Comparison of ENCODE assay signal across 20 cellular contexts in the genomic region with DNA sequence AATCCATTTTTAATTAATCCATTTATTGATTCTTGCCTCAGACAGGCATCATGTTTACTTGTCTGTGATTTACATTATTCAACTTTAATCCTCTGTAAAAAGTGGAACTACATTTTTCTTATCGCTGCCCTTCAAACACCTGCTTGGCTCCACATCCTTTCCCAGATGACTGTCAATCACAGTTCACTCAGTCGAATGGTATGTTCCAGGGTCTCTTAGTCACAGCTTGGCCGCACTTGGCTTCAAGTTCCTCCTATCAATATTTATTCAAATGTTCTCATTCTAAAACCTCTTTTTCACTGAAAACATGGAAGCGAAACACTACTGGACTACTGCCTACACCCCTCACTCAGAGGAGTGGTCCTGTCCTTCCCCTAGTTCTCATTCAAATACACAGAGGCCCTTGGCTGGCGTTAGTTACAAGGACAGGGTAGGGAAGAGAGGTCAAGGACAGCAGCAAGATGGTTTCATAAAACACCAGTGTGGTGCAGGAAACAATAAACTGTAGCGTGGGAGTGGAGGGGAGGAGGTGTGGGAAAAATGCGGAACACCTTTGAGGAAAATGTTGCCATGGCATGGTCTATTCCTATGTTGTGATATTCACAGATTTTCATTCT.
DNase-seq lines count a peak whose midpoint lies in the region; ATAC-seq and TF ChIP-seq lines count a peak whose summit lies in the region.
"Had no signal": no experiment of that assay in that cellular context is flagged by ENCODE, and none has a peak within 500 bp of the region (broad histone marks: within the 10 kb centered on the region; RNA-seq: fewer than 3 reads in every experiment).

No MANE protein-coding gene starts in this region.

- peaks cover 35% of the 10 kb centered on the region for H3K4me1 ChIP-seq in DOHH2 (ENCODE audit: control insufficient read depth, low read length)
- H3K4me1 ChIP-seq in PC-3 (ENCODE audit: insufficient read depth, low read length), result peaks cover 5% of the 10 kb centered on the region; the same call in 1 of the 2 replicates
- no peaks in the 10 kb centered on the region for H3K4me1 ChIP-seq in endodermal cell (ENCODE audit: control insufficient read depth, insufficient read depth, low read length)
- H3K4me1 ChIP-seq: psoas muscle, SJCRH30 had no signal

- H3F3A ChIP-seq in DOHH2 (ENCODE audit: control insufficient read depth, insufficient read depth) (peaks cover 10% of the 10 kb centered on the region), PC-3 (ENCODE audit: low read length, unreplicated experiment) (no peaks in the 10 kb centered on the region)

- H3K4me3 ChIP-seq in DOHH2 (ENCODE audit: low read length) (no peak overlapping the region), PC-3 (ENCODE audit: low read length) (no peak overlapping the region), epithelial cell of esophagus (ENCODE audit: low read length) (no peak overlapping the region), endodermal cell (ENCODE audit: low read length) (no peak overlapping the region)
- H3K4me3 ChIP-seq: dorsolateral prefrontal cortex, psoas muscle, SJCRH30 had no signal

- no peak for TF ChIP-seq CTCF in DOHH2 (IDR thresholded peaks at IDR 0.05; ENCODE audit: low read depth, low read length, poor library complexity, severe bottlenecking)
- no peak for TF ChIP-seq CTCF in PC-3 (conservative IDR thresholded peaks at IDR 0.05; ENCODE audit: low read depth, low read length)
- TF ChIP-seq CTCF in epithelial cell of esophagus (IDR thresholded peaks at IDR 0.05; ENCODE audit: insufficient read depth, low read depth, low read length, missing control alignments), result no peak
- no peak for TF ChIP-seq CTCF in nephron progenitor cell (IDR thresholded peaks at IDR 0.05)
- TF ChIP-seq CTCF in endodermal cell (conservative IDR thresholded peaks at IDR 0.05), result no peak

- H3K27ac ChIP-seq in DOHH2 (ENCODE audit: low read depth, low read length), result no peak overlapping the region
- no peak overlapping the region for H3K27ac ChIP-seq in PC-3 (ENCODE audit: low read length)
- no peak overlapping the region for H3K27ac ChIP-seq in endodermal cell (ENCODE audit: low read depth, low read length)
- H3K27ac ChIP-seq: dorsolateral prefrontal cortex, psoas muscle, SJCRH30 had no signal

- CTCF ChIA-PET in PC-3 (lab: Charles Lee), result interaction anchor here (0.6 kb wide), 1 partner anchor 230 kb away, joined by 3 read pairs; no protein-coding TSS in a partner anchor

- H3K27ac Mint-ChIP-seq in nephron progenitor cell, result peak overlapping the region; percentile 58
- H3K27ac Mint-ChIP-seq in endodermal cell, result no peak overlapping the region
- H3K27ac Mint-ChIP-seq: activated naive CD4-positive, alpha-beta T cell treated with anti-CD3 and anti-CD28 coated beads, Interleukin-2, amount 10 ng/mL, durations not matched to agents 7 days and 5 days; stimulated activated naive CD8-positive, alpha-beta T cell treated with anti-CD3 and anti-CD28 coated beads, Interleukin-15, amount 100 ng/mL, for 72 hours had no signal

- no TSS peak for BruUV-seq in PC-3 (replicated peaks; lab: Mats Ljungman, UMichigan)

- H3K79me2 ChIP-seq in DOHH2 (ENCODE audit: control insufficient read depth, low read length) (peaks cover 38% of the 10 kb centered on the region), PC-3 (ENCODE audit: low read length) (no peaks in the 10 kb centered on the region)

- peaks cover 4% of the 10 kb centered on the region; the same call in 1 of the 2 replicates for H4K20me1 ChIP-seq in DOHH2 (ENCODE audit: control insufficient read depth, insufficient read depth, low read depth, low read length)
- no peaks in the 10 kb centered on the region for H4K20me1 ChIP-seq in PC-3 (ENCODE audit: low read length)

- H3K36me3 ChIP-seq in DOHH2 (ENCODE audit: control insufficient read depth, low read length) (peaks cover 73% of the 10 kb centered on the region), PC-3 (ENCODE audit: low read depth, low read length) (no peaks in the 10 kb centered on the region; the same call in 1 of the 2 replicates), endodermal cell (ENCODE audit: control insufficient read depth, insufficient read depth, low read length) (peaks cover 14% of the 10 kb centered on the region)
- H3K36me3 ChIP-seq: SJCRH30 had no signal

- intact Hi-C loops in PC-3 (cut with micrococcal nuclease) (no loop called here), left cardiac atrium (cut with DNase I) (no loop called here)

- H3K4me3 Mint-ChIP-seq in nephron progenitor cell (no peak overlapping the region), endodermal cell (no peak overlapping the region)
- H3K4me3 Mint-ChIP-seq: activated naive CD4-positive, alpha-beta T cell treated with anti-CD3 and anti-CD28 coated beads, Interleukin-2, amount 10 ng/mL, durations not matched to agents 7 days and 5 days; naive thymus-derived CD4-positive, alpha-beta T cell; stimulated activated naive CD8-positive, alpha-beta T cell treated with anti-CD3 and anti-CD28 coated beads, Interleukin-15, amount 100 ng/mL, for 72 hours had no signal

- H3K4me2 ChIP-seq in DOHH2 (ENCODE audit: low read length), result peak overlapping the region; percentile 38
- H3K4me2 ChIP-seq in PC-3 (ENCODE audit: low read length), result no peak overlapping the region

- no peaks in the 10 kb centered on the region for H3K27me3 ChIP-seq in DOHH2 (ENCODE audit: control insufficient read depth, low read length)
- H3K27me3 ChIP-seq in PC-3 (ENCODE audit: low read length), result no peaks in the 10 kb centered on the region
- no peaks in the 10 kb centered on the region for H3K27me3 ChIP-seq in endodermal cell (ENCODE audit: control insufficient read depth, insufficient read depth, low read length, poor library complexity, severe bottlenecking)
- H3K27me3 ChIP-seq: dorsolateral prefrontal cortex, SJCRH30 had no signal

- POLR2A ChIA-PET in PC-3 (lab: Charles Lee; ENCODE audit: unreplicated experiment), result no interaction called here

- H3K9me2 ChIP-seq in DOHH2 (replicated peaks; ENCODE audit: control insufficient read depth, low read length) (no peaks in the 10 kb centered on the region), PC-3 (replicated peaks; ENCODE audit: low read length) (no peaks in the 10 kb centered on the region)

- H2AFZ ChIP-seq in PC-3 (ENCODE audit: low read length), result no peak overlapping the region

- H3K27me3 Mint-ChIP-seq in nephron progenitor cell (ENCODE audit: low read depth, poor library complexity) (no peaks in the 10 kb centered on the region), endodermal cell (ENCODE audit: insufficient read depth) (no peaks in the 10 kb centered on the region)
- H3K27me3 Mint-ChIP-seq: activated naive CD4-positive, alpha-beta T cell treated with anti-CD3 and anti-CD28 coated beads, Interleukin-2, amount 10 ng/mL, durations not matched to agents 7 days and 5 days; stimulated activated naive CD8-positive, alpha-beta T cell treated with anti-CD3 and anti-CD28 coated beads, Interleukin-15, amount 100 ng/mL, for 72 hours had no signal

- H3K9me3 ChIP-seq in DOHH2 (ENCODE audit: control insufficient read depth, insufficient read depth, low read length) (no peaks in the 10 kb centered on the region), PC-3 (ENCODE audit: low read length) (no peaks in the 10 kb centered on the region), endodermal cell (ENCODE audit: control insufficient read depth, low read length) (no peaks in the 10 kb centered on the region)
- H3K9me3 ChIP-seq: psoas muscle, SJCRH30 had no signal

- peaks cover 19% of the 10 kb centered on the region for H3K4me1 Mint-ChIP-seq in nephron progenitor cell
- H3K4me1 Mint-ChIP-seq in endodermal cell, result peaks cover under 1% of the 10 kb centered on the region
- H3K4me1 Mint-ChIP-seq: activated naive CD4-positive, alpha-beta T cell treated with anti-CD3 and anti-CD28 coated beads, Interleukin-2, amount 10 ng/mL, durations not matched to agents 7 days and 5 days; stimulated activated naive CD8-positive, alpha-beta T cell treated with anti-CD3 and anti-CD28 coated beads, Interleukin-15, amount 100 ng/mL, for 72 hours had no signal

- 93 to 97% methylated on average over 4 to 7 of the region's 7 CpGs for WGBS in endodermal cell (ENCODE audit: insufficient coverage in 1 of 2, insufficient read length in 1 of 2), 2 experiments

- no peak overlapping the region for H3K9ac ChIP-seq in PC-3 (ENCODE audit: low read length)
- H3K9ac ChIP-seq in endodermal cell (ENCODE audit: extremely low read depth, low read length, poor library complexity, severe bottlenecking), result no peak overlapping the region

- peak; percentile 71 for ATAC-seq in PC-3
- ATAC-seq in left cardiac atrium, result no peak
- ATAC-seq: naive thymus-derived CD4-positive, alpha-beta T cell; psoas muscle; stimulated activated naive CD8-positive, alpha-beta T cell treated with anti-CD3 and anti-CD28 coated beads, Interleukin-15, amount 100 ng/mL, for 72 hours had no signal

- DNase-seq in PC-3, result peak; percentile 45
- DNase-seq in epithelial cell of esophagus (ENCODE audit: low read depth), result peak; percentile 45
- DNase-seq in nephron progenitor cell, result no peak
- DNase-seq in left cardiac atrium, result no peak
- DNase-seq in hypothalamus (lab: John Stamatoyannopoulos, UW), result no peak
- no peak for DNase-seq in endodermal cell
- no peak for DNase-seq in NAMALWA (ENCODE audit: low spot score)
- DNase-seq: activated naive CD4-positive, alpha-beta T cell treated with anti-CD3 and anti-CD28 coated beads, Interleukin-2, amount 10 ng/mL, durations not matched to agents 7 days and 5 days; activated T-cell treated with anti-CD3 and anti-CD28 coated beads for 4 hours; dorsolateral prefrontal cortex; EL; naive thymus-derived CD4-positive, alpha-beta T cell; NCI-H146; NCI-H446 treated with DMSO at 0.1 percent for 48 hours; psoas muscle; SJCRH30; stimulated activated CD4-positive, alpha-beta T cell treated with anti-CD3 and anti-CD28 coated beads, Interleukin-15, amount 100 ng/mL, for 24 hours; stimulated activated naive CD8-positive, alpha-beta T cell treated with anti-CD3 and anti-CD28 coated beads, Interleukin-15, amount 100 ng/mL, for 72 hours; T-helper 9 cell had no signal

- H3K36me3 Mint-ChIP-seq in nephron progenitor cell (ENCODE audit: low read depth) (peaks cover 34% of the 10 kb centered on the region), endodermal cell (ENCODE audit: low read depth) (peaks cover 14% of the 10 kb centered on the region)
- H3K36me3 Mint-ChIP-seq: activated naive CD4-positive, alpha-beta T cell treated with anti-CD3 and anti-CD28 coated beads, Interleukin-2, amount 10 ng/mL, durations not matched to agents 7 days and 5 days had no signal

- H3K9me3 Mint-ChIP-seq in nephron progenitor cell, result no peaks in the 10 kb centered on the region
- H3K9me3 Mint-ChIP-seq in endodermal cell, result no peaks in the 10 kb centered on the region
- H3K9me3 Mint-ChIP-seq: activated naive CD4-positive, alpha-beta T cell treated with anti-CD3 and anti-CD28 coated beads, Interleukin-2, amount 10 ng/mL, durations not matched to agents 7 days and 5 days; naive thymus-derived CD4-positive, alpha-beta T cell; stimulated activated naive CD8-positive, alpha-beta T cell treated with anti-CD3 and anti-CD28 coated beads, Interleukin-15, amount 100 ng/mL, for 72 hours had no signal

Comparison
In these comparisons a context has a peak if more than half of its experiments do, and no peak if none do; other contexts are left out.
1. DNase-seq: peak in PC-3 (single experiment) and epithelial cell of esophagus (single experiment); none in nephron progenitor cell (single experiment), left cardiac atrium (single experiment), hypothalamus (0 of 51), endodermal cell (single experiment) and NAMALWA (single experiment).